ENCODE assay signal across 21 cellular contexts in genomic region chr16:2078691-2079090, GRCh38. TPM values are rescaled to one million over a fixed set of nuclear protein-coding genes. Genes with fewer than 3 reads are reported as not detected.
DNase-seq lines count a peak whose midpoint lies in the region; ATAC-seq and TF ChIP-seq lines count a peak whose summit lies in the region.
"Had no signal": no experiment of that assay in that cellular context is flagged by ENCODE, and none has a peak within 500 bp of the region (broad histone marks: within the 10 kb centered on the region; RNA-seq: fewer than 3 reads in every experiment).

No MANE protein-coding gene starts in this region.

- H3K36me3 ChIP-seq in BLaER1: peaks cover 78% of the 10 kb centered on the region
- H3K36me3 ChIP-seq in HUES6 (ENCODE audit: control insufficient read depth, insufficient read depth, low read length): peaks cover 76% of the 10 kb centered on the region
- H3K36me3 ChIP-seq in tibial nerve: peaks cover 4 to 100% (median 14%) of the 10 kb centered on the region in 3 donors

- TF ChIP-seq EP300 in tibial nerve (IDR thresholded peaks at IDR 0.05): no peak

- WGBS in tibial nerve, 2 donors: 94 to 96% methylated on average over 22 to 23 of the region's 23 CpGs

- peak overlapping the region; percentile 83 for H3K27ac Mint-ChIP-seq in WTC11
- H3K27ac Mint-ChIP-seq in neural crest cell (ENCODE audit: unreplicated experiment): peak overlapping the region; percentile 27
- no peak overlapping the region for H3K27ac Mint-ChIP-seq in natural killer cell treated with Interleukin-12 subunit alpha and Interleukin-12 subunit beta and Interleukin-15 and Interleukin-18, amount 100 ng/mL, for 72 hours
- H3K27ac Mint-ChIP-seq: B cell; CD14-positive monocyte; CD4-positive, alpha-beta T cell; CD8-positive, alpha-beta memory T cell had no signal

- DNase-seq in WTC11 (ENCODE audit: low spot score) (no peak), neural crest cell (ENCODE audit: low read depth, low spot score) (no peak), NCI-H2196 (lab: John Stamatoyannopoulos, UW; ENCODE audit: unreplicated experiment) (no peak), tibial nerve (ENCODE audit: low spot score in 2 of 2) (no peak)
- DNase-seq in natural killer cell treated with Interleukin-12 subunit alpha and Interleukin-12 subunit beta and Interleukin-15 and Interleukin-18, amount 100 ng/mL, for 72 hours (ENCODE audit: low spot score): no peak
- DNase-seq in effector CD4-positive, alpha-beta T cell: no peak
- DNase-seq: CD4-positive, alpha-beta T cell; CD8-positive, alpha-beta memory T cell; DMS 273 treated with DMSO at 0.1 percent for 48 hours; DMS79; EL; GDM1; GOT3; HCEC 1CT had no signal

- no peak for TF ChIP-seq POLR2A in tibial nerve (IDR thresholded peaks at IDR 0.05)

- no peaks in the 10 kb centered on the region for H3K4me1 Mint-ChIP-seq in WTC11
- H3K4me1 Mint-ChIP-seq in neural crest cell: no peaks in the 10 kb centered on the region
- H3K4me1 Mint-ChIP-seq in natural killer cell treated with Interleukin-12 subunit alpha and Interleukin-12 subunit beta and Interleukin-15 and Interleukin-18, amount 100 ng/mL, for 72 hours (ENCODE audit: low read depth in 2 of 2): peaks cover 0 to 4% of the 10 kb centered on the region in 2 donors
- H3K4me1 Mint-ChIP-seq: B cell, CD14-positive monocyte had no signal

- 0 out of 2 replicates have a peak, but pooled peaks cover 16% of the 10 kb centered on the region for H4K20me1 ChIP-seq in BLaER1

- H3K27me3 Mint-ChIP-seq in WTC11 (ENCODE audit: low read depth): no peaks in the 10 kb centered on the region
- no peaks in the 10 kb centered on the region for H3K27me3 Mint-ChIP-seq in neural crest cell (ENCODE audit: low read depth)
- no peaks in the 10 kb centered on the region for H3K27me3 Mint-ChIP-seq in natural killer cell treated with Interleukin-12 subunit alpha and Interleukin-12 subunit beta and Interleukin-15 and Interleukin-18, amount 100 ng/mL, for 72 hours
- H3K27me3 Mint-ChIP-seq: B cell; CD4-positive, alpha-beta T cell had no signal

- H3K9me3 ChIP-seq in BLaER1 (no peaks in the 10 kb centered on the region), HUES6 (ENCODE audit: control insufficient read depth, insufficient read depth, low read depth, low read length) (no peaks in the 10 kb centered on the region), tibial nerve (no peaks in the 10 kb centered on the region)
- H3K9me3 ChIP-seq: BLaER1 treated with 17β-estradiol and CSF1 and Interleukin-3, amounts not matched to agents 10 nM and 100 nM had no signal

- H3K4me3 ChIP-seq in BLaER1 (no peak overlapping the region), HUES6 (ENCODE audit: low read depth, low read length) (no peak overlapping the region), tibial nerve (no peak overlapping the region)
- H3K4me3 ChIP-seq: BLaER1 treated with 17β-estradiol and CSF1 and Interleukin-3, amounts not matched to agents 10 nM and 100 nM; GM12878 had no signal

- peaks cover 3% of the 10 kb centered on the region for H3K36me3 Mint-ChIP-seq in WTC11
- no peaks in the 10 kb centered on the region for H3K36me3 Mint-ChIP-seq in neural crest cell (ENCODE audit: low read depth)
- H3K36me3 Mint-ChIP-seq in natural killer cell treated with Interleukin-12 subunit alpha and Interleukin-12 subunit beta and Interleukin-15 and Interleukin-18, amount 100 ng/mL, for 72 hours: no peaks in the 10 kb centered on the region

- H3K27me3 ChIP-seq in BLaER1 (no peaks in the 10 kb centered on the region), HUES6 (ENCODE audit: control insufficient read depth, insufficient read depth, low read length) (no peaks in the 10 kb centered on the region), tibial nerve (no peaks in the 10 kb centered on the region)
- H3K27me3 ChIP-seq: BLaER1 treated with 17β-estradiol and CSF1 and Interleukin-3, amounts not matched to agents 10 nM and 100 nM had no signal

- H3K27ac ChIP-seq in BLaER1 (no peak overlapping the region), HUES6 (ENCODE audit: low read depth, low read length) (peak overlapping the region; percentile 53; the same call in 1 of the 2 replicates), tibial nerve (no peak overlapping the region)
- H3K27ac ChIP-seq: 22Rv1 had no signal

- 0 out of 2 replicates have a peak overlapping the region, but pooled peaks have one; percentile 43 for H3K9ac ChIP-seq in BLaER1
- no peak overlapping the region for H3K9ac ChIP-seq in HUES6 (ENCODE audit: low read length)

- H3K4me1 ChIP-seq in BLaER1 (peaks cover 57% of the 10 kb centered on the region), HUES6 (ENCODE audit: control insufficient read depth, insufficient read depth, low read length) (no peaks in the 10 kb centered on the region), tibial nerve (peaks cover 0 to 8% (median 0%) of the 10 kb centered on the region in 4 donors)

- H3K4me3 Mint-ChIP-seq in WTC11: no peak overlapping the region
- no peak overlapping the region for H3K4me3 Mint-ChIP-seq in neural crest cell
- H3K4me3 Mint-ChIP-seq in natural killer cell treated with Interleukin-12 subunit alpha and Interleukin-12 subunit beta and Interleukin-15 and Interleukin-18, amount 100 ng/mL, for 72 hours: no peak overlapping the region
- H3K4me3 Mint-ChIP-seq: B cell; CD14-positive monocyte; CD4-positive, alpha-beta T cell; CD8-positive, alpha-beta memory T cell had no signal

- no peaks in the 10 kb centered on the region for H3K9me3 Mint-ChIP-seq in WTC11
- no peaks in the 10 kb centered on the region for H3K9me3 Mint-ChIP-seq in neural crest cell
- no peaks in the 10 kb centered on the region for H3K9me3 Mint-ChIP-seq in natural killer cell treated with Interleukin-12 subunit alpha and Interleukin-12 subunit beta and Interleukin-15 and Interleukin-18, amount 100 ng/mL, for 72 hours
- H3K9me3 Mint-ChIP-seq: CD14-positive monocyte; CD4-positive, alpha-beta T cell; CD8-positive, alpha-beta memory T cell had no signal

- peak overlapping the region; percentile 50 for H3K4me2 ChIP-seq in BLaER1

- POLR2A ChIA-PET in WTC11 (lab: Charles Lee): interaction anchor here (0.5 kb wide), 1 partner anchor 172 kb away, joined by 3 read pairs; no protein-coding TSS in a partner anchor

- TF ChIP-seq CTCF in WTC11 (IDR thresholded peaks at IDR 0.05) (no peak), neural crest cell (conservative IDR thresholded peaks at IDR 0.05) (no peak), tibial nerve (IDR thresholded peaks at IDR 0.05) (no peak)

- CTCF ChIA-PET in WTC11 (lab: Charles Lee): interaction anchor here (1.2 kb wide), 1 partner anchor 75 kb away, joined by 3 read pairs; no protein-coding TSS in a partner anchor

- ATAC-seq in WTC11: no peak
- no peak for ATAC-seq in natural killer cell treated with Interleukin-12 subunit alpha and Interleukin-12 subunit beta and Interleukin-15 and Interleukin-18, amount 100 ng/mL, for 72 hours
- ATAC-seq: GM12878 had no signal

TF ChIP-seq in WTC11, 78 proteins besides CTCF, POLR2A, EP300 and RAD21:
- TF ChIP-seq, protein P1, sequence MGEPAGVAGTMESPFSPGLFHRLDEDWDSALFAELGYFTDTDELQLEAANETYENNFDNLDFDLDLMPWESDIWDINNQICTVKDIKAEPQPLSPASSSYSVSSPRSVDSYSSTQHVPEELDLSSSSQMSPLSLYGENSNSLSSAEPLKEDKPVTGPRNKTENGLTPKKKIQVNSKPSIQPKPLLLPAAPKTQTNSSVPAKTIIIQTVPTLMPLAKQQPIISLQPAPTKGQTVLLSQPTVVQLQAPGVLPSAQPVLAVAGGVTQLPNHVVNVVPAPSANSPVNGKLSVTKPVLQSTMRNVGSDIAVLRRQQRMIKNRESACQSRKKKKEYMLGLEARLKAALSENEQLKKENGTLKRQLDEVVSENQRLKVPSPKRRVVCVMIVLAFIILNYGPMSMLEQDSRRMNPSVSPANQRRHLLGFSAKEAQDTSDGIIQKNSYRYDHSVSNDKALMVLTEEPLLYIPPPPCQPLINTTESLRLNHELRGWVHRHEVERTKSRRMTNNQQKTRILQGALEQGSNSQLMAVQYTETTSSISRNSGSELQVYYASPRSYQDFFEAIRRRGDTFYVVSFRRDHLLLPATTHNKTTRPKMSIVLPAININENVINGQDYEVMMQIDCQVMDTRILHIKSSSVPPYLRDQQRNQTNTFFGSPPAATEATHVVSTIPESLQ (CRISPR knock-in tag; IDR thresholded peaks at IDR 0.05): no peak
- TF ChIP-seq ATF3 (CRISPR knock-in tag; conservative IDR thresholded peaks at IDR 0.05): no peak

RNA-seq across cellular contexts. Expression of gene TSC2, which starts 30.9 kb away (rescaled TPM):
- 103 to 134 TPM (median 117 TPM) in 3 replicates for total RNA-seq in WTC11 (2021)
- total RNA-seq in neural crest cell: 175 and 180 TPM in 2 replicates
- 100 to 1,000 TPM in 2 of 4 donors, 10 to 100 TPM in 2; 75.4 to 507 (median 111) TPM for total RNA-seq in tibial nerve
- 100 to 1,000 TPM; 106 to 155 TPM for total RNA-seq in natural killer cell treated with Interleukin-12 subunit alpha and Interleukin-12 subunit beta and Interleukin-15 and Interleukin-18, amount 100 ng/mL, for 72 hours

RNA-seq across cellular contexts. Expression of gene NTHL1, which starts 31.1 kb away (rescaled TPM):
- total RNA-seq in WTC11 (2021): 90.5 to 93.4 TPM (median 93.3 TPM) in 3 replicates
- 50.7 and 51.9 TPM in 2 replicates for total RNA-seq in neural crest cell
- total RNA-seq in tibial nerve: 10 to 100 TPM; 22.8 to 56.7 (median 28.1) TPM
- 10 to 100 TPM; 12.6 to 40.9 TPM for total RNA-seq in natural killer cell treated with Interleukin-12 subunit alpha and Interleukin-12 subunit beta and Interleukin-15 and Interleukin-18, amount 100 ng/mL, for 72 hours

RNA-seq across cellular contexts. Expression of gene NHERF2, which starts 52.0 kb away (rescaled TPM):
- total RNA-seq in WTC11 (2021) (23.3 to 31.1 TPM (median 28.0 TPM) in 3 replicates), neural crest cell (7.6 and 8.1 TPM in 2 replicates), tibial nerve (10 to 100 TPM; 54.7 to 83.1 (median 64.9) TPM)
- 1 to 10 TPM; 3.8 to 4.5 TPM for total RNA-seq in natural killer cell treated with Interleukin-12 subunit alpha and Interleukin-12 subunit beta and Interleukin-15 and Interleukin-18, amount 100 ng/mL, for 72 hours

RNA-seq across cellular contexts. Expression of gene PKD1, which starts 57.0 kb away (rescaled TPM):
- 96.8 to 102 TPM (median 98.9 TPM) in 3 replicates for total RNA-seq in WTC11 (2021)
- total RNA-seq in neural crest cell: 108 and 115 TPM in 2 replicates
- 100 to 1,000 TPM; 207 to 542 (median 381) TPM for total RNA-seq in tibial nerve
- total RNA-seq in natural killer cell treated with Interleukin-12 subunit alpha and Interleukin-12 subunit beta and Interleukin-15 and Interleukin-18, amount 100 ng/mL, for 72 hours: 100 to 1,000 TPM in 1 of 2 donors, 10 to 100 TPM in 1; 66.4 to 145 TPM

RNA-seq across cellular contexts. Expression of gene NPW, which starts 59.1 kb away (rescaled TPM):
- total RNA-seq in WTC11 (2021): 15.2 to 28.6 TPM (median 22.0 TPM) in 3 replicates
- 0.82 and 1.3 TPM in 2 replicates for total RNA-seq in neural crest cell
- total RNA-seq in tibial nerve: 1 to 10 TPM in 2 of 4 donors, not detected in 2; 3.0 to 3.1 TPM
- total RNA-seq in natural killer cell treated with Interleukin-12 subunit alpha and Interleukin-12 subunit beta and Interleukin-15 and Interleukin-18, amount 100 ng/mL, for 72 hours: 1 to 10 TPM; 1.5 to 3.5 TPM

Comparison
In these comparisons a context has a peak if more than half of its experiments do, and no peak if none do; other contexts are left out.
1. H3K27ac Mint-ChIP-seq: peak in WTC11 (single experiment) and neural crest cell (single experiment); none in natural killer cell treated with Interleukin-12 subunit alpha and Interleukin-12 subunit beta and Interleukin-15 and Interleukin-18, amount 100 ng/mL, for 72 hours (0 of 2).